Comparison of ENCODE assay signal across 8 cellular contexts in genomic region chr1:224183591-224184312, GRCh38. TPM values are rescaled to one million over a fixed set of nuclear protein-coding genes. Genes with fewer than 3 reads are reported as not detected.
A peak's percentile ranks its signal among the peaks of the same experiment; 100 is the strongest.
DNase-seq lines count a peak whose midpoint lies in the region; ATAC-seq and TF ChIP-seq lines count a peak whose summit lies in the region.

No MANE protein-coding gene starts in this region.

- H3K9me3 ChIP-seq in BE2C = no peaks in the 10 kb centered on the region
- H3K9me3 ChIP-seq in endocrine pancreas (ENCODE audit: control insufficient read depth, low read length) = no peaks in the 10 kb centered on the region
- H3K9me3 ChIP-seq in mesodermal cell (ENCODE audit: control insufficient read depth, low read length) = no peaks in the 10 kb centered on the region

- peak; percentile 56 for ATAC-seq in GM18907 (IDR thresholded peaks at IDR 0.05; ENCODE audit: unreplicated experiment)
- ATAC-seq in HG03139 (IDR thresholded peaks at IDR 0.05; ENCODE audit: unreplicated experiment) = peak; percentile 40
- peak; percentile 52 for ATAC-seq in activated CD8-positive, alpha-beta T cell treated with anti-CD3 and anti-CD28 coated beads, Interleukin-2, amount 10 ng/mL, durations not matched to agents 7 days and 5 days

- no peaks in the 10 kb centered on the region for H3K27me3 ChIP-seq in BE2C
- no peaks in the 10 kb centered on the region for H3K27me3 ChIP-seq in endocrine pancreas (ENCODE audit: control insufficient read depth, insufficient read depth, low read length)

- TF ChIP-seq CTCF in BE2C (IDR thresholded peaks at IDR 0.05; ENCODE audit: low read depth, low read length) = no peak

- peak overlapping the region; percentile 94 for H3K9ac ChIP-seq in endocrine pancreas (ENCODE audit: control insufficient read depth, insufficient read depth, low read length)

- H3K27me3 Mint-ChIP-seq in activated CD8-positive, alpha-beta T cell treated with anti-CD3 and anti-CD28 coated beads, Interleukin-2, amount 10 ng/mL, durations not matched to agents 7 days and 5 days (ENCODE audit: low read depth) = no peaks in the 10 kb centered on the region

- peak overlapping the region; percentile 95 for H3K4me3 ChIP-seq in BE2C (ENCODE audit: low read depth, low read length)
- peak overlapping the region; percentile 88 for H3K4me3 ChIP-seq in endocrine pancreas (ENCODE audit: control insufficient read depth, insufficient read depth, low read length)
- H3K4me3 ChIP-seq in mesodermal cell (ENCODE audit: extremely low read depth, insufficient read depth, low read length, poor library complexity, severe bottlenecking) = peak overlapping the region; percentile 90

- H3K27ac ChIP-seq in mesodermal cell (ENCODE audit: low read depth, low read length, severe bottlenecking) = peak overlapping the region; percentile 81

- POLR2A ChIA-PET in activated CD8-positive, alpha-beta T cell treated with anti-CD3 and anti-CD28 coated beads, Interleukin-2, amount 10 ng/mL, durations not matched to agents 7 days and 5 days (lab: Charles Lee) = interaction anchor here (1.1 to 1.6 kb wide), 4 partner anchors 14 to 67 kb away, joined by 3 to 13 read pairs (median 4); no protein-coding TSS in a partner anchor

- 0 to 1% methylated on average over 39 to 45 of the region's 53 CpGs for WGBS in mesodermal cell (ENCODE audit: insufficient coverage in 2 of 2), 2 experiments

- H3K9me3 Mint-ChIP-seq in activated CD8-positive, alpha-beta T cell treated with anti-CD3 and anti-CD28 coated beads, Interleukin-2, amount 10 ng/mL, durations not matched to agents 7 days and 5 days (ENCODE audit: insufficient read depth) = peaks cover 5% of the 10 kb centered on the region

- peak overlapping the region; percentile 89 for H3K27ac Mint-ChIP-seq in activated CD8-positive, alpha-beta T cell treated with anti-CD3 and anti-CD28 coated beads, Interleukin-2, amount 10 ng/mL, durations not matched to agents 7 days and 5 days

- peak; percentile 69 for DNase-seq in BE2C
- DNase-seq in NCI-H510A treated with DMSO at 0.1 percent for 48 hours (lab: John Stamatoyannopoulos, UW) = peak; percentile 30
- peak; percentile 55 for DNase-seq in activated CD8-positive, alpha-beta T cell treated with anti-CD3 and anti-CD28 coated beads, Interleukin-2, amount 10 ng/mL, durations not matched to agents 7 days and 5 days
- peak; percentile 57 for DNase-seq in stimulated activated CD8-positive, alpha-beta memory T cell treated with anti-CD3 and anti-CD28 coated beads, Interleukin-4, amount 100 ng/mL, for 24 hours (ENCODE audit: low read depth)

- H3K4me3 Mint-ChIP-seq in activated CD8-positive, alpha-beta T cell treated with anti-CD3 and anti-CD28 coated beads, Interleukin-2, amount 10 ng/mL, durations not matched to agents 7 days and 5 days = peak overlapping the region; percentile 91

- H3K4me1 ChIP-seq in BE2C (peaks cover 2% of the 10 kb centered on the region; the same call in 1 of the 2 replicates), endocrine pancreas (ENCODE audit: control insufficient read depth, insufficient read depth, low read length) (no peaks in the 10 kb centered on the region), mesodermal cell (ENCODE audit: control insufficient read depth, insufficient read depth, low read length, poor library complexity, severe bottlenecking) (no peaks in the 10 kb centered on the region)

- peaks cover 55% of the 10 kb centered on the region for H3K4me1 Mint-ChIP-seq in activated CD8-positive, alpha-beta T cell treated with anti-CD3 and anti-CD28 coated beads, Interleukin-2, amount 10 ng/mL, durations not matched to agents 7 days and 5 days (ENCODE audit: low read depth)

- H3K36me3 Mint-ChIP-seq in activated CD8-positive, alpha-beta T cell treated with anti-CD3 and anti-CD28 coated beads, Interleukin-2, amount 10 ng/mL, durations not matched to agents 7 days and 5 days (ENCODE audit: low read depth) = peaks cover 41% of the 10 kb centered on the region

- H3K36me3 ChIP-seq in BE2C (peaks cover 6% of the 10 kb centered on the region; the same call in 1 of the 2 replicates), endocrine pancreas (ENCODE audit: control insufficient read depth, insufficient read depth, low read length) (no peaks in the 10 kb centered on the region), mesodermal cell (ENCODE audit: control insufficient read depth, insufficient read depth, low read length) (peaks cover 33% of the 10 kb centered on the region)

- CTCF ChIA-PET in activated CD8-positive, alpha-beta T cell treated with anti-CD3 and anti-CD28 coated beads, Interleukin-2, amount 10 ng/mL, durations not matched to agents 7 days and 5 days (lab: Charles Lee) = interaction anchor here (1.3 to 1.4 kb wide), 2 partner anchors 14 to 67 kb away, joined by 3 to 4 read pairs; no protein-coding TSS in a partner anchor

RNA-seq across cellular contexts. Expression of gene DEGS1, which starts 0.7 kb away (rescaled TPM):
- polyA plus RNA-seq in BE2C (2012; ENCODE audit: insufficient read depth, insufficient read length, low read depth) = 64.6 TPM
- 10 to 100 TPM; 71.3 to 77.2 TPM for total RNA-seq in activated CD8-positive, alpha-beta T cell treated with anti-CD3 and anti-CD28 coated beads, Interleukin-2, amount 10 ng/mL, durations not matched to agents 7 days and 5 days
- 71.0 TPM for polyA plus RNA-seq in mesodermal cell (2013, experiment 1 of 2)
- 70.0 TPM for polyA plus RNA-seq in mesodermal cell (2013, experiment 2 of 2)

Comparison
In these comparisons a context has a peak if more than half of its experiments do, and no peak if none do; other contexts are left out.
1. Peak in every context shown above with its lines: DNase-seq, ATAC-seq, H3K4me3 ChIP-seq and H3K27ac ChIP-seq.